In genomic region chr19:45488708-45489107, GRCh38 we compare ENCODE assay signal across 21 cellular contexts. TPM values are rescaled to one million over a fixed set of nuclear protein-coding genes. Genes with fewer than 3 reads are reported as not detected.
DNase-seq lines count a peak whose midpoint lies in the region; ATAC-seq and TF ChIP-seq lines count a peak whose summit lies in the region.
"Had no signal": no experiment of that assay in that cellular context is flagged by ENCODE, and none has a peak within 500 bp of the region (broad histone marks: within the 10 kb centered on the region; RNA-seq: fewer than 3 reads in every experiment).

No MANE protein-coding gene starts in this region.

- TF ChIP-seq CTCF in endothelial cell (IDR thresholded peaks at IDR 0.05; ENCODE audit: unreplicated experiment): no peak
- TF ChIP-seq CTCF in nephron progenitor cell (IDR thresholded peaks at IDR 0.05): no peak
- no peak for TF ChIP-seq CTCF in progenitor cell of endocrine pancreas (IDR thresholded peaks at IDR 0.05; ENCODE audit: unreplicated experiment)

- H3K4me1 Mint-ChIP-seq in endothelial cell (ENCODE audit: unreplicated experiment) (peaks cover 3% of the 10 kb centered on the region), nephron progenitor cell (peaks cover 25% of the 10 kb centered on the region), progenitor cell of endocrine pancreas (ENCODE audit: low read depth) (peaks cover 7% of the 10 kb centered on the region)

- H3K4me3 Mint-ChIP-seq in endothelial cell (ENCODE audit: unreplicated experiment) (no peak overlapping the region), nephron progenitor cell (no peak overlapping the region), progenitor cell of endocrine pancreas (ENCODE audit: low read depth) (no peak overlapping the region)
- H3K4me3 Mint-ChIP-seq: CD14-positive monocyte; CD8-positive, alpha-beta memory T cell had no signal

- no peaks in the 10 kb centered on the region for H3K36me3 Mint-ChIP-seq in endothelial cell (ENCODE audit: low read depth, unreplicated experiment)
- H3K36me3 Mint-ChIP-seq in nephron progenitor cell (ENCODE audit: low read depth): peaks cover 5% of the 10 kb centered on the region
- peaks cover 1% of the 10 kb centered on the region for H3K36me3 Mint-ChIP-seq in progenitor cell of endocrine pancreas (ENCODE audit: insufficient read depth)
- H3K36me3 Mint-ChIP-seq: CD4-positive, alpha-beta memory T cell; CD4-positive, CD25-positive, alpha-beta regulatory T cell; CD8-positive, alpha-beta memory T cell had no signal

- H3K27me3 Mint-ChIP-seq in endothelial cell (ENCODE audit: unreplicated experiment) (peaks cover 7% of the 10 kb centered on the region), nephron progenitor cell (ENCODE audit: low read depth, poor library complexity) (peaks cover 3% of the 10 kb centered on the region), progenitor cell of endocrine pancreas (no peaks in the 10 kb centered on the region)

- H3K27ac Mint-ChIP-seq in endothelial cell (ENCODE audit: unreplicated experiment) (peak overlapping the region; percentile 61), nephron progenitor cell (peak overlapping the region; percentile 10), progenitor cell of endocrine pancreas (peak overlapping the region; percentile 73)
- H3K27ac Mint-ChIP-seq: CD4-positive, CD25-positive, alpha-beta regulatory T cell had no signal

- ATAC-seq in HG03439 (IDR thresholded peaks at IDR 0.05; ENCODE audit: unreplicated experiment): no peak
- no peak for ATAC-seq in GM21447 (IDR thresholded peaks at IDR 0.05; ENCODE audit: unreplicated experiment)

- no peaks in the 10 kb centered on the region for H3K9me3 Mint-ChIP-seq in endothelial cell (ENCODE audit: unreplicated experiment)
- H3K9me3 Mint-ChIP-seq in nephron progenitor cell: no peaks in the 10 kb centered on the region
- H3K9me3 Mint-ChIP-seq in progenitor cell of endocrine pancreas (ENCODE audit: low read depth): no peaks in the 10 kb centered on the region
- H3K9me3 Mint-ChIP-seq: CD8-positive, alpha-beta memory T cell had no signal

- no peak for DNase-seq in endothelial cell (ENCODE audit: low spot score)
- DNase-seq in nephron progenitor cell: no peak
- no peak for DNase-seq in progenitor cell of endocrine pancreas (ENCODE audit: low spot score, unreplicated experiment)
- no peak for DNase-seq in DMS79 (lab: John Stamatoyannopoulos, UW)
- DNase-seq in dermis blood vessel endothelial cell: no peak
- DNase-seq: 8988T; ACHN; BE2C; C1 segment of cervical spinal cord; CD4-positive, alpha-beta memory T cell; CD4-positive, CD25-positive, alpha-beta regulatory T cell; CD8-positive, alpha-beta memory T cell; COR-L47; DMS 273 treated with DMSO at 0.1 percent for 48 hours; DMS153; DMS53; DMS79 treated with DMSO at 0.1 percent for 48 hours; GF-D8 had no signal

RNA-seq across cellular contexts. Expression of gene RTN2, which starts 8.1 kb away (rescaled TPM):
- total RNA-seq in endothelial cell (ENCODE audit: unreplicated experiment) (25.3 TPM), progenitor cell of endocrine pancreas (17.9 and 21.6 TPM in 2 replicates), dermis blood vessel endothelial cell (9.0 and 10.2 TPM in 2 replicates)

RNA-seq across cellular contexts. Expression of gene PPM1N, which starts 9.5 kb away (rescaled TPM):
- 0.33 TPM for total RNA-seq in endothelial cell (ENCODE audit: unreplicated experiment)
- total RNA-seq in progenitor cell of endocrine pancreas: 0.62 TPM in 1 of 2 replicates, not detected in the other
- total RNA-seq in dermis blood vessel endothelial cell: 0.60 and 1.5 TPM in 2 replicates

RNA-seq across cellular contexts. Expression of gene VASP, which starts 18.6 kb away (rescaled TPM):
- 246 TPM for total RNA-seq in endothelial cell (ENCODE audit: unreplicated experiment)
- total RNA-seq in progenitor cell of endocrine pancreas: 93.4 and 94.9 TPM in 2 replicates
- total RNA-seq in dermis blood vessel endothelial cell: 93.9 and 101 TPM in 2 replicates

RNA-seq across cellular contexts. Expression of gene FOSB, which starts 20.9 kb away (rescaled TPM):
- 64.2 TPM for total RNA-seq in endothelial cell (ENCODE audit: unreplicated experiment)
- 5.3 and 7.3 TPM in 2 replicates for total RNA-seq in progenitor cell of endocrine pancreas
- 0.65 and 23.8 TPM in 2 replicates for total RNA-seq in dermis blood vessel endothelial cell

Comparison
In these comparisons a context has a peak if more than half of its experiments do, and no peak if none do; other contexts are left out.
1. H3K27ac Mint-ChIP-seq: peak in every context shown above with its lines; median percentile 73 in progenitor cell of endocrine pancreas; 61 in endothelial cell; 10 in nephron progenitor cell.